8 cellular contexts compared by ENCODE assay signal in genomic region chr1:235503333-235504121, GRCh38. TPM values are rescaled to one million over a fixed set of nuclear protein-coding genes. Genes with fewer than 3 reads are reported as not detected.
DNase-seq lines count a peak whose midpoint lies in the region; ATAC-seq, FAIRE-seq and TF ChIP-seq lines count a peak whose summit lies in the region.

No MANE protein-coding gene starts in this region.

- H3K79me2 ChIP-seq in GM23248 (ENCODE audit: insufficient read depth) (peaks cover 61% of the 10 kb centered on the region), Loucy (ENCODE audit: insufficient read depth, low read length) (peaks cover 50% of the 10 kb centered on the region), H1 (ENCODE audit: control insufficient read depth in 1 of 2, insufficient read depth in 2 of 2, low read length in 2 of 2) (peaks cover 11 to 51% of the 10 kb centered on the region in 2 experiments)

- no peak overlapping the region for H2BK20ac ChIP-seq in H1 (ENCODE audit: low read length)

- H3K18ac ChIP-seq in H1 (ENCODE audit: extremely low read depth, low read length): 0 out of 2 replicates have a peak overlapping the region, but pooled peaks have one; percentile 27

- H3K9me2 ChIP-seq in GM23248 (ENCODE audit: insufficient read depth) (no peaks in the 10 kb centered on the region), Loucy (replicated peaks; ENCODE audit: low read depth, low read length) (no peaks in the 10 kb centered on the region)

- H3K36me3 ChIP-seq in GM23248 (ENCODE audit: low read depth): no peaks in the 10 kb centered on the region
- no peaks in the 10 kb centered on the region for H3K36me3 ChIP-seq in Loucy (ENCODE audit: insufficient read depth, low read length)
- H3K36me3 ChIP-seq in H1 (ENCODE audit: control insufficient read depth in 2 of 4, insufficient read depth in 4 of 4, low read length in 3 of 4): no peaks in the 10 kb centered on the region

- peak overlapping the region; percentile 87 for H4K8ac ChIP-seq in H1 (ENCODE audit: extremely low read depth, insufficient read depth, low read length)

- H2AK5ac ChIP-seq in H1 (ENCODE audit: low read depth, low read length): no peak overlapping the region

- no peak overlapping the region for H3K23ac ChIP-seq in H1 (ENCODE audit: insufficient read length)

- WGBS in GM23248 (ENCODE audit: low coverage in 1 of 2, low lambda C conversion rate in 2 of 2, missing lambda C conversion rate in 2 of 2), 2 experiments: 1 to 2% methylated on average over 41 to 42 of the region's 51 CpGs
- 2% methylated on average over 40 of the region's 51 CpGs; no CpG with 5 or more reads in 1 of the 2 experiments for WGBS in H1 (ENCODE audit: extremely low coverage in 1 of 2, insufficient coverage in 1 of 2, insufficient read length in 1 of 2, insufficient replicate concordance in 2 of 2, low coverage in 1 of 2, low lambda C conversion rate in 2 of 2, missing lambda C conversion rate in 1 of 2), 2 experiments

- no peak for FAIRE-seq in H1 (lab: Jason Lieb, UNC)

- H3K14ac ChIP-seq in H1 (ENCODE audit: insufficient read length): no peak overlapping the region

- H3K9ac ChIP-seq in GM23248 (peak overlapping the region; percentile 93), Loucy (ENCODE audit: low read depth, low read length, poor library complexity, severe bottlenecking) (peak overlapping the region; percentile 75), H1 (replicated peaks in 1 of 4; ENCODE audit: extremely low read depth in 1 of 4, low read depth in 3 of 4, low read length in 3 of 4) (peak overlapping the region; percentile 71 to 89 (median 79))

- no peak overlapping the region; the same call in 1 of the 2 replicates for H2BK12ac ChIP-seq in H1 (ENCODE audit: low read depth, low read length)

- no peak for ATAC-seq in T-helper 17 cell
- ATAC-seq in stimulated activated naive CD8-positive, alpha-beta T cell treated with anti-CD3 and anti-CD28 coated beads, Interleukin-15, Interleukin-2, amounts not matched to agents 100 U/mL and 50 U/mL, for 24 hours: no peak

- H2AFZ ChIP-seq in GM23248: peak overlapping the region; percentile 92
- H2AFZ ChIP-seq in Loucy (ENCODE audit: low read length): peak overlapping the region; percentile 78
- peak overlapping the region; percentile 37; the same call in 1 of the 2 replicates for H2AFZ ChIP-seq in H1 (ENCODE audit: low read length)

- no peak overlapping the region for H2BK15ac ChIP-seq in H1 (ENCODE audit: low read length)

- no peak for TF ChIP-seq RAD21 in H1 (IDR thresholded peaks at IDR 0.05 in 1 of 2, conservative IDR thresholded peaks at IDR 0.05 in 1 of 2; ENCODE audit: low read depth in 2 of 2, low read length in 2 of 2)

- H4K91ac ChIP-seq in H1 (replicated peaks; ENCODE audit: insufficient read length, low read length): no peak overlapping the region

- TF ChIP-seq CTCF in Loucy (conservative IDR thresholded peaks at IDR 0.05; ENCODE audit: low read length) (no peak), H1 (IDR thresholded peaks at IDR 0.05; ENCODE audit: control extremely low read depth in 1 of 3, insufficient read depth in 1 of 3, low read depth in 1 of 3, low read length in 3 of 3) (no peak)

- peak overlapping the region; percentile 97 for H3K4me3 Mint-ChIP-seq in T-helper 17 cell

- peak overlapping the region; percentile 95 for H3K4me2 ChIP-seq in GM23248 (ENCODE audit: unreplicated experiment)
- peak overlapping the region; percentile 85 for H3K4me2 ChIP-seq in Loucy (ENCODE audit: low read depth, low read length, poor library complexity, severe bottlenecking)
- H3K4me2 ChIP-seq in H1 (ENCODE audit: insufficient read depth in 1 of 2, low read depth in 2 of 2, low read length in 2 of 2): peak overlapping the region; percentile 81 to 86

- peaks cover 25% of the 10 kb centered on the region for H3K4me1 Mint-ChIP-seq in T-helper 17 cell

- H3K27me3 Mint-ChIP-seq in T-helper 17 cell: no peaks in the 10 kb centered on the region

- TF ChIP-seq EP300 in H1 (IDR thresholded peaks at IDR 0.05; ENCODE audit: borderline replicate concordance in 1 of 2, low read depth in 2 of 2, low read length in 2 of 2): no peak

- peak overlapping the region; percentile 97 for H3K27ac Mint-ChIP-seq in T-helper 17 cell

- H3K4me1 ChIP-seq in GM23248 (ENCODE audit: insufficient read depth): peaks cover 20% of the 10 kb centered on the region
- peaks cover 34% of the 10 kb centered on the region for H3K4me1 ChIP-seq in Loucy (ENCODE audit: insufficient read depth, low read length, poor library complexity, severe bottlenecking)
- peaks cover 0 to 6% (median 0%) of the 10 kb centered on the region in 4 experiments; a peak in 2 of 7 replicates for H3K4me1 ChIP-seq in H1 (replicated peaks in 1 of 4; ENCODE audit: control insufficient read depth in 3 of 4, insufficient read depth in 4 of 4, low read length in 3 of 4)

- no peak overlapping the region for H2BK120ac ChIP-seq in H1 (replicated peaks; ENCODE audit: low read depth, low read length)

- H3K4me3 ChIP-seq in GM23248: peak overlapping the region; percentile 88
- peak overlapping the region; percentile 100 for H3K4me3 ChIP-seq in Loucy (ENCODE audit: low read length, poor library complexity, severe bottlenecking)
- peak overlapping the region; percentile 79 to 95 (median 91) for H3K4me3 ChIP-seq in H1 (ENCODE audit: extremely low read depth in 1 of 4, insufficient read depth in 2 of 4, low read depth in 3 of 4, low read length in 4 of 4)

- CTCF ChIA-PET in H1 (lab: Charles Lee; ENCODE audit: partially characterized antibody): interaction anchor here (0.5 to 2.4 kb wide), 26 partner anchors 7 to 453 kb away, joined by 3 to 9 read pairs (median 4); no protein-coding TSS in a partner anchor

- peaks cover 8% of the 10 kb centered on the region; the same call in 1 of the 2 replicates for H3K23me2 ChIP-seq in H1 (ENCODE audit: low read depth, low read length)

- H3K79me1 ChIP-seq in H1 (ENCODE audit: low read depth, low read length): no peaks in the 10 kb centered on the region

- H3F3A ChIP-seq in GM23248 (ENCODE audit: insufficient read depth) (peaks cover 23% of the 10 kb centered on the region), Loucy (ENCODE audit: low read depth) (0 out of 2 replicates have a peak, but pooled peaks cover 3% of the 10 kb centered on the region)

- no peak overlapping the region for H3K56ac ChIP-seq in H1 (replicated peaks; ENCODE audit: insufficient read length, low read depth, low read length)

- H3K27ac ChIP-seq in GM23248 (peak overlapping the region; percentile 98), H1 (ENCODE audit: low read depth, low read length) (peak overlapping the region; percentile 79; the same call in 1 of the 2 replicates)

- H3K9me3 ChIP-seq in GM23248 (ENCODE audit: low read depth) (no peaks in the 10 kb centered on the region), Loucy (ENCODE audit: insufficient read depth, low read depth, low read length) (no peaks in the 10 kb centered on the region), T-helper 17 cell (ENCODE audit: control insufficient read depth, low read length, poor library complexity, severe bottlenecking) (no peaks in the 10 kb centered on the region), H1 (ENCODE audit: insufficient read depth in 2 of 2, low read depth in 1 of 2, low read length in 1 of 2) (no peaks in the 10 kb centered on the region)

- in situ Hi-C loops in GM23248 (cut with MboI): loop anchor here (25.0 kb wide), 1 partner anchor 459 kb away; no protein-coding TSS in a partner anchor

- no peak overlapping the region for H2BK5ac ChIP-seq in H1 (ENCODE audit: low read depth, low read length)

- no peaks in the 10 kb centered on the region for H3K27me3 ChIP-seq in GM23248 (replicated peaks; ENCODE audit: insufficient read depth)
- H3K27me3 ChIP-seq in Loucy (ENCODE audit: insufficient read depth, low read length, poor library complexity, severe bottlenecking): no peaks in the 10 kb centered on the region
- no peaks in the 10 kb centered on the region for H3K27me3 ChIP-seq in H1 (replicated peaks in 1 of 4; ENCODE audit: control insufficient read depth in 3 of 4, extremely low read depth in 1 of 4, insufficient read depth in 3 of 4, low read length in 3 of 4)

- POLR2A ChIA-PET in H1 (lab: Charles Lee; ENCODE audit: partially characterized antibody): interaction anchor here (0.7 to 2.3 kb wide), 11 partner anchors 10 to 375 kb away, joined by 3 to 8 read pairs (median 5); partner anchors contain the start of genes ARID4B, GGPS1, TBCE and TOMM20

- H3K4ac ChIP-seq in H1 (replicated peaks; ENCODE audit: insufficient read length, low read depth, low read length): no peak overlapping the region

- TF ChIP-seq POLR2A in H1 (IDR thresholded peaks at IDR 0.05; ENCODE audit: control extremely low read depth in 1 of 2, low read depth in 2 of 2, low read length in 2 of 2): peak in 1 of 2 experiments; percentile 71; a peak in 1 of 3 replicates

- H4K5ac ChIP-seq in H1 (ENCODE audit: insufficient read length, low read depth, low read length): no peak overlapping the region

- H4K20me1 ChIP-seq in GM23248 (ENCODE audit: insufficient read depth) (no peaks in the 10 kb centered on the region), Loucy (ENCODE audit: insufficient read depth, low read length, poor library complexity, severe bottlenecking) (peaks cover 15% of the 10 kb centered on the region), H1 (replicated peaks in 1 of 2; ENCODE audit: control insufficient read depth in 1 of 2, insufficient read depth in 2 of 2, low read length in 2 of 2) (peaks cover 3 to 10% of the 10 kb centered on the region in 2 experiments)

- peak; percentile 34 for DNase-seq in NCI-H1436 (lab: John Stamatoyannopoulos, UW)
- no peak for DNase-seq in NCI-H1436 treated with DMSO at 0.1 percent for 48 hours (lab: John Stamatoyannopoulos, UW)
- peak; percentile 84 for DNase-seq in GM23248
- peak in 1 of 3 donors; percentile 22 for DNase-seq in T-helper 17 cell
- DNase-seq in H1 (ENCODE audit: low read depth in 1 of 2, low spot score in 2 of 2): no peak
- DNase-seq in lung microvascular endothelial cell (ENCODE audit: low read depth in 2 of 2): peak; percentile 62 to 67
- DNase-seq in stimulated activated naive CD8-positive, alpha-beta T cell treated with anti-CD3 and anti-CD28 coated beads, Interleukin-15, Interleukin-2, amounts not matched to agents 100 U/mL and 50 U/mL, for 24 hours: peak; percentile 56

- H3K36me3 Mint-ChIP-seq in T-helper 17 cell (ENCODE audit: low read depth): no peaks in the 10 kb centered on the region

RNA-seq across cellular contexts. Expression of gene B3GALNT2, which starts 0.7 kb away (rescaled TPM):
- 28.1 and 28.3 TPM in 2 replicates for total RNA-seq in GM23248 (2014; rRNA removed; shearing (Covaris generic))
- polyA plus RNA-seq in GM23248 (2016; fragmentation: Nextera tagmentation; extraction: Ambion mirVana) (13.1 and 13.3 TPM in 2 replicates), H1 (2011; rRNA removed) (12.2 and 15.4 TPM in 2 replicates)
- total RNA-seq in T-helper 17 cell (1 to 10 TPM; 6.3 to 8.2 TPM), lung microvascular endothelial cell (29.2 and 34.0 TPM in 2 replicates)
- 36.4 and 39.4 TPM in 2 replicates for total RNA-seq in H1 (2021; fragmentation: NEBNext Ultra II Directional; extraction: Animal tissue kit (Norgen Biotek cat#: 25700))
- polyA plus RNA-seq in H1 (2011; cell fraction: cytosol; rRNA removed): 19.8 TPM
- polyA plus RNA-seq in H1 (2011; cell fraction: nucleus; rRNA removed): 13.4 TPM
- 19.5 to 23.5 TPM (median 21.5 TPM) in 4 replicates for polyA plus RNA-seq in H1 (2012, experiment 1 of 2)
- 1.5 TPM for polyA plus RNA-seq in H1 (2012, experiment 2 of 2)
- polyA plus RNA-seq in H1 (2013, experiment 1 of 2): 21.8 TPM
- polyA plus RNA-seq in H1 (2013, experiment 2 of 2): 22.8 TPM
- 58.9 and 70.8 TPM in 2 replicates for polyA minus RNA-seq in H1 (2011; rRNA and poly(A)+ RNA removed)
- polyA minus RNA-seq in H1 (2011; cell fraction: cytosol; rRNA and poly(A)+ RNA removed): 30.5 TPM
- 40.8 TPM for polyA minus RNA-seq in H1 (2011; cell fraction: nucleus; rRNA and poly(A)+ RNA removed)

Comparison
In these comparisons a context has a peak if more than half of its experiments do, and no peak if none do; other contexts are left out.
1. DNase-seq: peak in NCI-H1436 (single experiment), GM23248 (single experiment), lung microvascular endothelial cell (2 of 2) and stimulated activated naive CD8-positive, alpha-beta T cell treated with anti-CD3 and anti-CD28 coated beads, Interleukin-15, Interleukin-2, amounts not matched to agents 100 U/mL and 50 U/mL, for 24 hours (single experiment); none in NCI-H1436 treated with DMSO at 0.1 percent for 48 hours (single experiment) and H1 (0 of 2).
2. H2AFZ ChIP-seq: peak in every context shown above with its lines; median percentile 92 in GM23248; 78 in Loucy; 37 in H1.
3. Peak in every context shown above with its lines, with median percentiles within 50 percentile points of each other: H3K4me2 ChIP-seq, H3K4me3 ChIP-seq and H3K9ac ChIP-seq.